ENCODE assay signal across 26 cellular contexts in genomic region chrY:12289415-12289814, GRCh38.
"Had no signal": no experiment of that assay in that cellular context is flagged by ENCODE, and none has a peak within 500 bp of the region (broad histone marks: within the 10 kb centered on the region; RNA-seq: fewer than 3 reads in every experiment).

No MANE protein-coding gene starts in this region.

- H3K4me1 ChIP-seq: gastroesophageal sphincter, left ventricle myocardium inferior, uterus had no signal

- H3K36me3 ChIP-seq: brain microvascular endothelial cell, gastroesophageal sphincter, left ventricle myocardium inferior, neutrophil, uterus had no signal

- H3K4me3 ChIP-seq: gastroesophageal sphincter, hepatocyte, left ventricle myocardium inferior, lung, skin epidermis, uterus had no signal

- H3K4me1 Mint-ChIP-seq: nephron had no signal

- H3K36me3 Mint-ChIP-seq: activated naive CD8-positive, alpha-beta T cell; stimulated activated memory B cell treated with anti-CD40 and anti-IgM and Interleukin-4, amounts not matched to agents 10 μg/mL and 1 μg/mL and 100 μg/mL, for 72 hours; type B pancreatic cell had no signal

- H3K4me3 Mint-ChIP-seq: activated T-helper 1 cell treated with anti-CD3 and anti-CD28 coated beads, Interleukin-12 subunit alpha, Interleukin-12 subunit beta, Interleukin-2, Interleukin-4 antibody, amounts not matched to agents 30 ng/mL and 10 ng/mL and 1 ng/mL, durations not matched to agents 14 hours and 24 hours and 36 hours; nephron; stimulated activated memory B cell treated with anti-CD40 and anti-IgM and Interleukin-4, amounts not matched to agents 10 μg/mL and 1 μg/mL and 100 μg/mL, for 72 hours; type B pancreatic cell had no signal

- H3K27ac ChIP-seq: brain microvascular endothelial cell, gastroesophageal sphincter, hepatocyte, left ventricle myocardium inferior, neutrophil, skin epidermis, uterus had no signal

- H3K9me3 Mint-ChIP-seq: activated T-helper 1 cell treated with anti-CD3 and anti-CD28 coated beads, Interleukin-12 subunit alpha, Interleukin-12 subunit beta, Interleukin-2, Interleukin-4 antibody, amounts not matched to agents 30 ng/mL and 10 ng/mL and 1 ng/mL, durations not matched to agents 14 hours and 24 hours and 36 hours; nephron; type B pancreatic cell had no signal

- ATAC-seq: gastroesophageal sphincter; sciatic nerve; stimulated activated memory B cell treated with anti-CD40 and anti-IgM and Interleukin-4, amounts not matched to agents 10 μg/mL and 1 μg/mL and 100 μg/mL, for 72 hours had no signal

- H3K4me2 ChIP-seq: hepatocyte had no signal

- H3K27me3 Mint-ChIP-seq: activated naive CD8-positive, alpha-beta T cell; progenitor cell of endocrine pancreas; type B pancreatic cell had no signal

- H3K27me3 ChIP-seq: brain microvascular endothelial cell, gastroesophageal sphincter, hepatocyte, neutrophil, uterus had no signal

- H3K9me3 ChIP-seq: gastroesophageal sphincter, left ventricle myocardium inferior, neutrophil, uterus had no signal

- DNase-seq: activated CD4-positive, alpha-beta T cell treated with anti-CD3 and anti-CD28 coated beads for 4 hours; activated CD4-positive, alpha-beta T cell treated with anti-CD3 and anti-CD28 coated beads, Interleukin-2, amount 50 U/mL, for 48 hours; activated CD4-positive, CD25-positive, alpha-beta regulatory T cell; activated gamma-delta T cell; amniotic stem cell; brain microvascular endothelial cell; cortex of kidney; islet precursor cell; left ventricle myocardium inferior; mesendoderm; stimulated activated CD4-positive, alpha-beta T cell treated with anti-CD3 and anti-CD28 coated beads, Interleukin-12 subunit alpha, Interleukin-12 subunit beta, amount 100 ng/mL, for 4 hours; stimulated activated CD4-positive, alpha-beta T cell treated with anti-CD3 and anti-CD28 coated beads, Interleukin-4, amount 100 ng/mL, for 24 hours; T-helper 1 cell; uterus had no signal

- H3K27ac Mint-ChIP-seq: activated naive CD8-positive, alpha-beta T cell; activated T-helper 1 cell treated with anti-CD3 and anti-CD28 coated beads, Interleukin-12 subunit alpha, Interleukin-12 subunit beta, Interleukin-2, Interleukin-4 antibody, amounts not matched to agents 30 ng/mL and 10 ng/mL and 1 ng/mL, durations not matched to agents 14 hours and 24 hours and 36 hours; nephron; progenitor cell of endocrine pancreas; stimulated activated memory B cell treated with anti-CD40 and anti-IgM and Interleukin-4, amounts not matched to agents 10 μg/mL and 1 μg/mL and 100 μg/mL, for 72 hours; type B pancreatic cell had no signal

- H3K79me2 ChIP-seq: hepatocyte had no signal

- H2AFZ ChIP-seq: hepatocyte had no signal
